8 cellular contexts compared by ENCODE assay signal in the genomic region with DNA sequence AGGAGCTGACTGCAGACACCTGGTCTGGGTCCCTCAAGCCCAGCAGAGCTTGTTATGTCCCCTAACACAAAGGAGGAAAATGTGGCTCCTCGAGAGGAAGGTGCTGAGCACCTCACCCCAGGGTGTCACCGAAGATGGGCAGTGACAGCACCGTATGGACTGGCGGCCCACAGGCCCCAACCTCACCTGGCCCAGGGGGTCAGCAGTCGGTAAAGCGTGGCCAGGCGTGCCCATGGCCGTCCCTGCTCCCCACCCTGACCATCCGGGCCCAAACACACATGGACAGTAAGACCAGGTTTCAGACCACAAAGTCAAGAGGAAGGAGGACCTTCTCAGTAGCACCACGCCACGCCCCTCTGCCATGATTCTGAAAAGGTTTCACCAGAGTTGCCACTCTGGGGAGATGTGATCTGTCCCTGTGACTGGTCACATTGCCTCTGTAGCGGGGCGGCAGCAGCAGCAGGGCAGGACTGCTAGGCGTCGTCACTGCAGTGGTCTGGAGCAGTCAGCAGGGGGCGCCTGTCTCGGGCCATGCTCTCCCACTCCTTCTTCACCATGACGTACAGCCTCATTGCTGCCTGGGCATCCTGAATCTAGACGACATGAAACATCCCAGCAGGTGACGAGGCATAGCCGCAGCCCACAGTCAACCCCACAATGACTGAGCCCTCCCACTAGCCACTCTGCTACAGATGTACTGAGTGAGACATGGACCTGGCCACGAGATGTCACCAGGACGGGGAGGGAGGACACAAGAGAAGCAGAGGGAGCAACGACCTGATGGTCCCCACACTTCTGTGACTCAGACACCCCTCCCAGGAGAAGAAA. TPM values are rescaled to one million over a fixed set of nuclear protein-coding genes. Genes with fewer than 3 reads are reported as not detected.
A peak's percentile ranks its signal among the peaks of the same experiment; 100 is the strongest.
DNase-seq lines count a peak whose midpoint lies in the region; ATAC-seq lines count a peak whose summit lies in the region.

No MANE protein-coding gene starts in this region.

- H3K27me3 ChIP-seq in adipocyte (replicated peaks; ENCODE audit: control insufficient read depth, insufficient read depth, low read length) = no peaks in the 10 kb centered on the region

- H3K27ac Mint-ChIP-seq in T-helper 17 cell = peak overlapping the region; percentile 79

- H3K4me1 Mint-ChIP-seq in T-helper 17 cell = peaks cover 7% of the 10 kb centered on the region

- peak overlapping the region; percentile 7 for H3K9ac ChIP-seq in adipocyte (ENCODE audit: low read length)

- H3K36me3 Mint-ChIP-seq in T-helper 17 cell (ENCODE audit: low read depth) = peaks cover 7% of the 10 kb centered on the region

- no peaks in the 10 kb centered on the region for H3K9me3 ChIP-seq in T-helper 17 cell (ENCODE audit: control insufficient read depth, low read length, poor library complexity, severe bottlenecking)
- H3K9me3 ChIP-seq in adipocyte (ENCODE audit: control insufficient read depth, low read length) = no peaks in the 10 kb centered on the region

- intact Hi-C loops in left cardiac atrium (cut with DNase I) = loop anchor here (1.0 to 5.0 kb wide), 2 partner anchors 80 to 81 kb away; no protein-coding TSS in a partner anchor

- peaks cover 16% of the 10 kb centered on the region for H3K4me1 ChIP-seq in adipocyte (ENCODE audit: control insufficient read depth, insufficient read depth, low read length)

- H3K27me3 Mint-ChIP-seq in T-helper 17 cell = no peaks in the 10 kb centered on the region

- ATAC-seq in GM19455 (IDR thresholded peaks at IDR 0.05; ENCODE audit: unreplicated experiment) = peak; percentile 55
- peak; percentile 95 for ATAC-seq in T-helper 17 cell
- peak; percentile 74 to 82 for ATAC-seq in left cardiac atrium
- no peak for ATAC-seq in GM21717 (IDR thresholded peaks at IDR 0.05; ENCODE audit: unreplicated experiment)

- H3K36me3 ChIP-seq in adipocyte (ENCODE audit: control insufficient read depth, insufficient read depth, low read length, severe bottlenecking) = peaks cover 56% of the 10 kb centered on the region

- no peak overlapping the region for H3K4me3 Mint-ChIP-seq in T-helper 17 cell

- peak; percentile 53 for DNase-seq in AML-193 (lab: John Stamatoyannopoulos, UW)
- DNase-seq in NCI-H1048 (lab: John Stamatoyannopoulos, UW) = peak; percentile 53
- peak; percentile 68 to 72 (median 69) for DNase-seq in T-helper 17 cell
- peak; percentile 85 for DNase-seq in adipocyte (ENCODE audit: low read depth)
- peak; percentile 75 for DNase-seq in left cardiac atrium
- DNase-seq in retina = peak; percentile 79

- no peak overlapping the region for H3K4me3 ChIP-seq in adipocyte (ENCODE audit: low read length)

RNA-seq across cellular contexts. Expression of gene REXO4, which starts 11.1 kb away (rescaled TPM):
- total RNA-seq in T-helper 17 cell (10 to 100 TPM; 17.0 to 23.4 TPM), left cardiac atrium (10 to 100 TPM; 12.2 to 12.6 TPM)

RNA-seq across cellular contexts. Expression of gene ADAMTS13, which starts 15.5 kb away (rescaled TPM):
- total RNA-seq in T-helper 17 cell = 1 to 10 TPM; 1.1 to 1.9 TPM
- 1 to 10 TPM; 2.0 to 2.3 TPM for total RNA-seq in left cardiac atrium

RNA-seq across cellular contexts. Expression of gene STKLD1, which starts 30.5 kb away (rescaled TPM):
- total RNA-seq in T-helper 17 cell = under 1 TPM; 0.72 to 0.81 TPM
- 1 to 10 TPM in 1 of 2 donors, under 1 TPM in 1; 0.77 to 1.1 TPM for total RNA-seq in left cardiac atrium

RNA-seq across cellular contexts. Expression of gene SURF4, which starts 30.8 kb away (rescaled TPM):
- 100 to 1,000 TPM; 116 to 124 TPM for total RNA-seq in T-helper 17 cell
- total RNA-seq in left cardiac atrium = 100 to 1,000 TPM in 1 of 2 donors, 10 to 100 TPM in 1; 95.4 to 127 TPM

RNA-seq across cellular contexts. Expression of gene SURF2, which starts 50.3 kb away (rescaled TPM):
- total RNA-seq in T-helper 17 cell (10 to 100 TPM; 14.1 to 16.0 TPM), left cardiac atrium (10 to 100 TPM; 10.6 to 15.5 TPM)
